1 cellular context compared by ENCODE assay signal in the genomic region with DNA sequence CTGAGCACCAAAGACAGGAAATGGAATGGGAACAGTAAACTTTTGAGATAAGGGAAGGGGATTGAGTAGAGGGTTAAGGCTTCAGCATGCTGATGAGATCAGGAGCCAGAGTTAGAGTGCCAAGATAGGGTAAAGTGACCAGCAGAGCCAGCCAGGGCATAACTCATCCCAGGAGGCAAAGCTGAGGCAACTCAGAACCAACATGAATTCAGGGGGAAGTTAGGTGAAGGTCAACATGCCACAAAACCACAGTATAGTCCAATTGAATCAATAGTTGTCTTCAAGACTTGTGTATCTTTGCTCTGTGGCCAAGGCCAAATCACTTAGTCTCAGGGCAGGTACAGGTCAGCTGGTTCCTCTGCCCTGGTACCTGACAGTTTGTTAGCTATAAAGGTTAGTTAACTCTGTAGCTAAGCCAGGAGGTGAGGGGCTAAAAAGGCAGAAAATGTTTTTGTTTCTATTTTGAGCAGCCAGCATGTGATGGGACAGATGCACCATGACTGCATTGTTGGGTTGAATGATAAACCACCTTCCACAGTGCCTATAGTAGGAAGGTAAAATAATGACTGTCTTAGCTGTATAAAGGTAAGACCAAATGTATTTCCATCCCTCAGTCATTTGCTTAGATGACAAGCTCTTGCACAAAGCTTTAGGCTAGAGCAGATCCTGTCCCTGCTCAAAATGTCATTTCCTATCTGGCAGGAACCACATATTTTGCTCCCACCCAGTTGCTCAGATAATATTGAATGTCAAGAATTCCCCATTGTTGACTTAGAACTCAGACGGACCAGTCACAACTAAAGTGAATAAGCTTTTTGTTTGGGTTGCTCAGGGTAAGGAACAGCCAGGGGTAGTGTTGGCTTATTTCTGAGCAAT.
TF ChIP-seq lines count a peak whose summit lies in the region.

No MANE protein-coding gene starts in this region.

TF ChIP-seq in HepG2, 621 proteins besides CTCF, POLR2A, EP300 and RAD21 (continued from another document):
- TF ChIP-seq ZNF784 (CRISPR knock-in tag; IDR thresholded peaks at IDR 0.05; ENCODE audit: borderline replicate concordance) (peak; percentile 41; the same call in 1 of the 2 replicates), ZNF235 (CRISPR knock-in tag; IDR thresholded peaks at IDR 0.05; ENCODE audit: borderline replicate concordance) (0 out of 2 replicates have a peak, but pooled peaks have one; percentile 55), MEF2D (CRISPR knock-in tag; IDR thresholded peaks at IDR 0.05) (peak; percentile 91), ZNF124 (CRISPR knock-in tag; IDR thresholded peaks at IDR 0.05) (0 out of 2 replicates have a peak, but pooled peaks have one; percentile 25), ZNF335 (CRISPR knock-in tag; IDR thresholded peaks at IDR 0.05) (0 out of 2 replicates have a peak, but pooled peaks have one; percentile 15), ELF3 (CRISPR knock-in tag; IDR thresholded peaks at IDR 0.05) (peak; percentile 60), CEBPB (IDR thresholded peaks at IDR 0.05; ENCODE audit: borderline replicate concordance, low read depth, low read length) (peak; percentile 33; the same call in 1 of the 2 replicates), ZNF512 (CRISPR knock-in tag; IDR thresholded peaks at IDR 0.05) (no peak), GLI4 (CRISPR knock-in tag; IDR thresholded peaks at IDR 0.05; ENCODE audit: borderline replicate concordance) (0 out of 2 replicates have a peak, but pooled peaks have one; percentile 66), KLF16 (CRISPR knock-in tag; IDR thresholded peaks at IDR 0.05) (peak in 1 of 2 experiments; percentile 78; a peak in 2 of 4 replicates), CSRNP1 (CRISPR knock-in tag; IDR thresholded peaks at IDR 0.05) (no peak), CCAR2 (optimal IDR thresholded peaks at IDR 0.05; ENCODE audit: low read depth, low read length) (no peak), PHF20 (CRISPR knock-in tag; IDR thresholded peaks at IDR 0.05) (no peak), FOXK2 (IDR thresholded peaks at IDR 0.05) (peak; percentile 75; the same call in 1 of the 2 replicates), JARID2 (CRISPR knock-in tag; IDR thresholded peaks at IDR 0.05; ENCODE audit: insufficient replicate concordance) (peak; percentile 27)
- TF ChIP-seq, protein P1, sequence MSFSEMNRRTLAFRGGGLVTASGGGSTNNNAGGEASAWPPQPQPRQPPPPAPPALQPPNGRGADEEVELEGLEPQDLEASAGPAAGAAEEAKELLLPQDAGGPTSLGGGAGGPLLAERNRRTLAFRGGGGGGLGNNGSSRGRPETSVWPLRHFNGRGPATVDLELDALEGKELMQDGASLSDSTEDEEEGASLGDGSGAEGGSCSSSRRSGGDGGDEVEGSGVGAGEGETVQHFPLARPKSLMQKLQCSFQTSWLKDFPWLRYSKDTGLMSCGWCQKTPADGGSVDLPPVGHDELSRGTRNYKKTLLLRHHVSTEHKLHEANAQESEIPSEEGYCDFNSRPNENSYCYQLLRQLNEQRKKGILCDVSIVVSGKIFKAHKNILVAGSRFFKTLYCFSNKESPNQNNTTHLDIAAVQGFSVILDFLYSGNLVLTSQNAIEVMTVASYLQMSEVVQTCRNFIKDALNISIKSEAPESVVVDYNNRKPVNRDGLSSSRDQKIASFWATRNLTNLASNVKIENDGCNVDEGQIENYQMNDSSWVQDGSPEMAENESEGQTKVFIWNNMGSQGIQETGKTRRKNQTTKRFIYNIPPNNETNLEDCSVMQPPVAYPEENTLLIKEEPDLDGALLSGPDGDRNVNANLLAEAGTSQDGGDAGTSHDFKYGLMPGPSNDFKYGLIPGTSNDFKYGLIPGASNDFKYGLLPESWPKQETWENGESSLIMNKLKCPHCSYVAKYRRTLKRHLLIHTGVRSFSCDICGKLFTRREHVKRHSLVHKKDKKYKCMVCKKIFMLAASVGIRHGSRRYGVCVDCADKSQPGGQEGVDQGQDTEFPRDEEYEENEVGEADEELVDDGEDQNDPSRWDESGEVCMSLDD (CRISPR knock-in tag; IDR thresholded peaks at IDR 0.05; ENCODE audit: borderline replicate concordance), result no peak
- TF ChIP-seq, protein P2, sequence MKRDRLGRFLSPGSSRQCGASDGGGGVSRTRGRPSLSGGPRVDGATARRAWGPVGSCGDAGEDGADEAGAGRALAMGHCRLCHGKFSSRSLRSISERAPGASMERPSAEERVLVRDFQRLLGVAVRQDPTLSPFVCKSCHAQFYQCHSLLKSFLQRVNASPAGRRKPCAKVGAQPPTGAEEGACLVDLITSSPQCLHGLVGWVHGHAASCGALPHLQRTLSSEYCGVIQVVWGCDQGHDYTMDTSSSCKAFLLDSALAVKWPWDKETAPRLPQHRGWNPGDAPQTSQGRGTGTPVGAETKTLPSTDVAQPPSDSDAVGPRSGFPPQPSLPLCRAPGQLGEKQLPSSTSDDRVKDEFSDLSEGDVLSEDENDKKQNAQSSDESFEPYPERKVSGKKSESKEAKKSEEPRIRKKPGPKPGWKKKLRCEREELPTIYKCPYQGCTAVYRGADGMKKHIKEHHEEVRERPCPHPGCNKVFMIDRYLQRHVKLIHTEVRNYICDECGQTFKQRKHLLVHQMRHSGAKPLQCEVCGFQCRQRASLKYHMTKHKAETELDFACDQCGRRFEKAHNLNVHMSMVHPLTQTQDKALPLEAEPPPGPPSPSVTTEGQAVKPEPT (CRISPR knock-in tag; IDR thresholded peaks at IDR 0.05; ENCODE audit: low read depth), result no peak
